In the genomic region with DNA sequence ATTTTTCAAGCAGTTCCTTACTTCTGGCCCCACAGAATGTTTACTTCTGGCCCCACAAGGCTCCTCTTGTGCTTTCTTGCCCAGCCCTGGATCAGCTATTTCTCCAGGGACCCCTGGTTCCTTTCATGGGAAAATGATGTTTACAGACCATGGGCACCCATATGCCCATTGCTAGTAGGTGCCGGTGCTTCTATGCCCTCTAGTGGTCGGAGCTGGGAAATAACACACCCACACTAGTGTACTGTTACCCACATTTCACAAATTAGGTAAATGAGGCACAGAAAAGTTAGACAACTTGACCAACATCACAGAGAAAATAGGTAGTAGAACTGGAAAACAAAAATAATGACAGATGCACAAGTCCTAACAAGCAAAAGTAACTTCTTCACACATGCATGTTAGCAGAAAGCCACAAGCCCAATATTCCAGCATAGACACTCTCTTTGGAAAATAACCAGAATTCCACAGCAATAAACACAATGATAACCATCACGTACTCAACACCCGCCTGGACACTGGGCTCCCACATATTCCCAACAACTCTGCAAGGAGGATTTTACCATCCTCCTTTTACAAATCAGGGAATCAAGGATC, we compare ENCODE assay signal across 8 cellular contexts. TPM values are rescaled to one million over a fixed set of nuclear protein-coding genes. Genes with fewer than 3 reads are reported as not detected.
DNase-seq lines count a peak whose midpoint lies in the region; ATAC-seq and TF ChIP-seq lines count a peak whose summit lies in the region.

No MANE protein-coding gene starts in this region.

- no peak for TF ChIP-seq POLR2A in tibial nerve (IDR thresholded peaks at IDR 0.05)

- H3K4me2 ChIP-seq in neural cell (ENCODE audit: low read length) = no peak overlapping the region

- H3K27ac ChIP-seq in 22Rv1 = no peak overlapping the region
- H3K27ac ChIP-seq in neural cell (ENCODE audit: low read length) = no peak overlapping the region
- no peak overlapping the region for H3K27ac ChIP-seq in tibial nerve

- no peaks in the 10 kb centered on the region for H3K9me2 ChIP-seq in neural cell (ENCODE audit: insufficient read depth, low read length)

- TF ChIP-seq EP300 in neural cell (conservative IDR thresholded peaks at IDR 0.05; ENCODE audit: poor library complexity, severe bottlenecking) = no peak
- no peak for TF ChIP-seq EP300 in tibial nerve (IDR thresholded peaks at IDR 0.05)

- no peaks in the 10 kb centered on the region for H3F3A ChIP-seq in neural cell (ENCODE audit: insufficient read depth, low read length, poor library complexity, severe bottlenecking)

- peaks cover 3% of the 10 kb centered on the region for H3K4me1 Mint-ChIP-seq in activated CD8-positive, alpha-beta T cell treated with anti-CD3 and anti-CD28 coated beads for 36 hours (ENCODE audit: low read depth)

- H3K27me3 ChIP-seq in neural cell (ENCODE audit: insufficient read depth, low read depth, low read length) = no peaks in the 10 kb centered on the region
- peaks cover 0 to 9% of the 10 kb centered on the region in 2 donors for H3K27me3 ChIP-seq in tibial nerve

- H4K20me1 ChIP-seq in neural cell (ENCODE audit: insufficient read depth) = no peaks in the 10 kb centered on the region

- peak; percentile 73 for TF ChIP-seq CTCF in 22Rv1 (IDR thresholded peaks at IDR 0.05)
- TF ChIP-seq CTCF in GM12865 (IDR thresholded peaks at IDR 0.05; ENCODE audit: insufficient read depth, low read depth, low read length, missing control alignments) = peak; percentile 77
- TF ChIP-seq CTCF in activated CD8-positive, alpha-beta T cell treated with anti-CD3 and anti-CD28 coated beads for 36 hours (IDR thresholded peaks at IDR 0.05) = peak; percentile 72
- TF ChIP-seq CTCF in epithelial cell of esophagus (IDR thresholded peaks at IDR 0.05; ENCODE audit: insufficient read depth, low read depth, low read length, missing control alignments) = peak; percentile 79
- TF ChIP-seq CTCF in neural cell (IDR thresholded peaks at IDR 0.05; ENCODE audit: poor library complexity, severe bottlenecking) = peak; percentile 30
- peak; percentile 30 to 61 (median 46) for TF ChIP-seq CTCF in tibial nerve (IDR thresholded peaks at IDR 0.05)

- no peak overlapping the region for H3K27ac Mint-ChIP-seq in activated CD8-positive, alpha-beta T cell treated with anti-CD3 and anti-CD28 coated beads for 36 hours

- H3K4me3 Mint-ChIP-seq in activated CD8-positive, alpha-beta T cell treated with anti-CD3 and anti-CD28 coated beads for 36 hours = no peak overlapping the region

- intact Hi-C loops in activated CD8-positive, alpha-beta T cell treated with anti-CD3 and anti-CD28 coated beads for 36 hours (cut with micrococcal nuclease) = loop anchor here (2.0 kb wide), 1 partner anchor 31 kb away; no protein-coding TSS in a partner anchor

- peaks cover 24% of the 10 kb centered on the region for H3K27me3 Mint-ChIP-seq in activated CD8-positive, alpha-beta T cell treated with anti-CD3 and anti-CD28 coated beads for 36 hours

- H3K36me3 Mint-ChIP-seq in activated CD8-positive, alpha-beta T cell treated with anti-CD3 and anti-CD28 coated beads for 36 hours (ENCODE audit: low read depth) = no peaks in the 10 kb centered on the region

- WGBS in tibial nerve, 2 donors = 8 to 9% methylated on average over 4 of the region's 4 CpGs

- H3K9me3 ChIP-seq in neural cell (ENCODE audit: low read length) = no peaks in the 10 kb centered on the region
- H3K9me3 ChIP-seq in tibial nerve = no peaks in the 10 kb centered on the region

- DNase-seq in GM12865 (ENCODE audit: low read depth) (peak; percentile 56), NCI-H2227 treated with DMSO at 0.1 percent for 48 hours (lab: John Stamatoyannopoulos, UW) (peak; percentile 45), epithelial cell of esophagus (ENCODE audit: low read depth) (peak; percentile 52), tibial nerve (ENCODE audit: low spot score in 2 of 2) (peak; percentile 23 to 53)
- DNase-seq in activated CD8-positive, alpha-beta T cell treated with anti-CD3 and anti-CD28 coated beads for 36 hours = peak; percentile 86

- no peak overlapping the region for H2AFZ ChIP-seq in neural cell (ENCODE audit: low read depth, low read length)

- no peaks in the 10 kb centered on the region for H3K4me1 ChIP-seq in tibial nerve

- H3K9me3 Mint-ChIP-seq in activated CD8-positive, alpha-beta T cell treated with anti-CD3 and anti-CD28 coated beads for 36 hours = no peaks in the 10 kb centered on the region

- H3K9ac ChIP-seq in neural cell (ENCODE audit: low read length) = no peak overlapping the region

- no peak overlapping the region for H3K4me3 ChIP-seq in GM12865 (ENCODE audit: low read depth, low read length)
- no peak overlapping the region for H3K4me3 ChIP-seq in epithelial cell of esophagus (ENCODE audit: low read length)
- no peak overlapping the region for H3K4me3 ChIP-seq in neural cell (ENCODE audit: low read length)
- H3K4me3 ChIP-seq in tibial nerve = no peak overlapping the region

- POLR2A ChIA-PET in activated CD8-positive, alpha-beta T cell treated with anti-CD3 and anti-CD28 coated beads for 36 hours (lab: Charles Lee) = no interaction called here

- ATAC-seq in activated CD8-positive, alpha-beta T cell treated with anti-CD3 and anti-CD28 coated beads for 36 hours = peak; percentile 96
- ATAC-seq in HG03159 (IDR thresholded peaks at IDR 0.05; ENCODE audit: unreplicated experiment) = no peak

- H3K79me2 ChIP-seq in neural cell (replicated peaks; ENCODE audit: insufficient read depth, low read length) = no peaks in the 10 kb centered on the region

- CTCF ChIA-PET in activated CD8-positive, alpha-beta T cell treated with anti-CD3 and anti-CD28 coated beads for 36 hours (lab: Charles Lee) = interaction anchor here (0.8 to 7.7 kb wide), 45 partner anchors 8 to 305 kb away, joined by 3 to 177 read pairs (median 6); a partner anchor contains a TSS

- TF ChIP-seq RAD21 in neural cell (conservative IDR thresholded peaks at IDR 0.05) = no peak

- no peaks in the 10 kb centered on the region for H3K36me3 ChIP-seq in neural cell (ENCODE audit: insufficient read depth, low read length)
- no peaks in the 10 kb centered on the region for H3K36me3 ChIP-seq in tibial nerve

TF ChIP-seq in neural cell, 6 proteins besides CTCF, POLR2A, EP300 and RAD21:
- TF ChIP-seq EZH2 (IDR thresholded peaks at IDR 0.05; ENCODE audit: borderline replicate concordance, insufficient read depth, low read length, poor library complexity, severe bottlenecking) (no peak), MXI1 (conservative IDR thresholded peaks at IDR 0.05; ENCODE audit: poor library complexity, severe bottlenecking) (no peak), SMC3 (conservative IDR thresholded peaks at IDR 0.05; ENCODE audit: poor library complexity) (no peak), TAF1 (IDR thresholded peaks at IDR 0.05; ENCODE audit: low read depth) (no peak), POLR2AphosphoS5 (IDR thresholded peaks at IDR 0.05) (no peak)
- TF ChIP-seq, protein P1, sequence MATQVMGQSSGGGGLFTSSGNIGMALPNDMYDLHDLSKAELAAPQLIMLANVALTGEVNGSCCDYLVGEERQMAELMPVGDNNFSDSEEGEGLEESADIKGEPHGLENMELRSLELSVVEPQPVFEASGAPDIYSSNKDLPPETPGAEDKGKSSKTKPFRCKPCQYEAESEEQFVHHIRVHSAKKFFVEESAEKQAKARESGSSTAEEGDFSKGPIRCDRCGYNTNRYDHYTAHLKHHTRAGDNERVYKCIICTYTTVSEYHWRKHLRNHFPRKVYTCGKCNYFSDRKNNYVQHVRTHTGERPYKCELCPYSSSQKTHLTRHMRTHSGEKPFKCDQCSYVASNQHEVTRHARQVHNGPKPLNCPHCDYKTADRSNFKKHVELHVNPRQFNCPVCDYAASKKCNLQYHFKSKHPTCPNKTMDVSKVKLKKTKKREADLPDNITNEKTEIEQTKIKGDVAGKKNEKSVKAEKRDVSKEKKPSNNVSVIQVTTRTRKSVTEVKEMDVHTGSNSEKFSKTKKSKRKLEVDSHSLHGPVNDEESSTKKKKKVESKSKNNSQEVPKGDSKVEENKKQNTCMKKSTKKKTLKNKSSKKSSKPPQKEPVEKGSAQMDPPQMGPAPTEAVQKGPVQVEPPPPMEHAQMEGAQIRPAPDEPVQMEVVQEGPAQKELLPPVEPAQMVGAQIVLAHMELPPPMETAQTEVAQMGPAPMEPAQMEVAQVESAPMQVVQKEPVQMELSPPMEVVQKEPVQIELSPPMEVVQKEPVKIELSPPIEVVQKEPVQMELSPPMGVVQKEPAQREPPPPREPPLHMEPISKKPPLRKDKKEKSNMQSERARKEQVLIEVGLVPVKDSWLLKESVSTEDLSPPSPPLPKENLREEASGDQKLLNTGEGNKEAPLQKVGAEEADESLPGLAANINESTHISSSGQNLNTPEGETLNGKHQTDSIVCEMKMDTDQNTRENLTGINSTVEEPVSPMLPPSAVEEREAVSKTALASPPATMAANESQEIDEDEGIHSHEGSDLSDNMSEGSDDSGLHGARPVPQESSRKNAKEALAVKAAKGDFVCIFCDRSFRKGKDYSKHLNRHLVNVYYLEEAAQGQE (IDR thresholded peaks at IDR 0.05; ENCODE audit: borderline replicate concordance) = no peak

RNA-seq across cellular contexts. Expression of a gene that starts 1.3 kb away (rescaled TPM):
- not detected for total RNA-seq in activated CD8-positive, alpha-beta T cell treated with anti-CD3 and anti-CD28 coated beads for 36 hours
- not detected in 2 replicates for polyA plus RNA-seq in neural cell
- not detected in 2 replicates for polyA minus RNA-seq in neural cell
- not detected for total RNA-seq in tibial nerve

RNA-seq across cellular contexts. Expression of a gene that starts 42.4 kb away (rescaled TPM):
- total RNA-seq in activated CD8-positive, alpha-beta T cell treated with anti-CD3 and anti-CD28 coated beads for 36 hours = not detected
- not detected in 2 replicates for polyA plus RNA-seq in neural cell
- polyA minus RNA-seq in neural cell = not detected in 2 replicates
- 1 to 10 TPM in 1 of 4 donors, not detected in 3; 1.0 TPM for total RNA-seq in tibial nerve

RNA-seq across cellular contexts. Expression of a gene that starts 45.6 kb away (rescaled TPM):
- total RNA-seq in activated CD8-positive, alpha-beta T cell treated with anti-CD3 and anti-CD28 coated beads for 36 hours = not detected
- not detected in 2 replicates for polyA plus RNA-seq in neural cell
- polyA minus RNA-seq in neural cell = not detected in 2 replicates
- total RNA-seq in tibial nerve = not detected
